In genomic region chr7:23003505-23004246, GRCh38 we compare ENCODE assay signal across 1 cellular context.
TF ChIP-seq lines count a peak whose summit lies in the region.

No MANE protein-coding gene starts in this region.

TF ChIP-seq in GM23338, 12 proteins besides CTCF, POLR2A, EP300 and RAD21 (continued from another document):
- TF ChIP-seq ZNF462 (CRISPR knock-in tag; IDR thresholded peaks at IDR 0.05) (no peak), CREB1 (CRISPR knock-in tag; IDR thresholded peaks at IDR 0.05; ENCODE audit: low read depth) (no peak), NANOG (IDR thresholded peaks at IDR 0.05; ENCODE audit: borderline replicate concordance) (no peak), EZH2phosphoT487 (IDR thresholded peaks at IDR 0.05; ENCODE audit: unreplicated experiment) (no peak), ZNF114 (CRISPR knock-in tag; IDR thresholded peaks at IDR 0.05) (no peak), EZH2 (IDR thresholded peaks at IDR 0.05; ENCODE audit: low read depth, unreplicated experiment) (no peak)
